ENCODE assay signal across 11 cellular contexts in the genomic region with DNA sequence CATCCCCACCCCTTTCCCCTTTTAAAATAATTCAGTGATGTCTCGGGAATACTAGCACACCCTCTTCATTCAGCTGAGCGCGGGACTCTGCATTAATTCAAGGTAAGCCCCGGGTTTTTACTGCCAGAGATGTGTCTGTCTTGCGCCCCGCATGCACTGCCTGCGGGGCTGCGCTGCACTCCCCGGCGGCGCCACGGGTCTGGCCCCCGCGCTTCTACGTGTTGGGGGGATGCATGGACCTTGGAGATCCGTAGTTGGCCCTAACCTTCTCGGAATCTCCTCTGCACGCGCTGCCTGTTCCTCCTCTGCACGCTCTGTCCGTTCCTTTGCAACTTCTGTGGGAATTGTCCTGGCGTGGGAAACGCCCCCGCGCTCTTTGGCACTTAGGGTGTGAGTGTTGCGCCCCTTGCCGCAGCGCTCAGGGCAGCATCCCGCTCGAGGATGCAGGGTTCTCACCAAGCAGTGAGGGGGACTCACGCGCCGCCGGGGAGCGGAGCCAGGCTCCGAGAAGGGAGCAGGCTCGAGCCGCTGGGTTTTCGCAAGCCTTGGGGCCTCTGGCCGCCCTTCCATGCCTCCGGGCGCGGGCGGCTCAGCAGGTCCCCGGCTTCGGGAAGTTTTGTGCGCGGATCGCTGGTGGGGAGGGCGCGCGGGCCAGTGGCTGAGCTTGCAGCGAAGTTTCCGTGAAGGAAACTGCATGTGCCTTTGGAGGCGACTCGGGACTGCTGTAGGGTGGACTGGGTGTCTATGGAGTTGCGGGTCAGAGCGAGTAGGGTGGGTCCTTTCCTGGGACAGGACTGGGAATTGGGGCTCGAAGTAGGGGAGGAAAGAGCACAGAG.
DNase-seq lines count a peak whose midpoint lies in the region; ATAC-seq lines count a peak whose summit lies in the region.
"Had no signal": no experiment of that assay in that cellular context is flagged by ENCODE, and none has a peak within 500 bp of the region (broad histone marks: within the 10 kb centered on the region; RNA-seq: fewer than 3 reads in every experiment).

No MANE protein-coding gene starts in this region.

- DNase-seq in D341Med (ENCODE audit: low spot score) (peak; percentile 84), adipocyte (ENCODE audit: low read depth) (peak; percentile 41), pons (ENCODE audit: low spot score) (no peak), activated gamma-delta T cell (lab: John Stamatoyannopoulos, UW) (no peak), KBM-7 (no peak)
- DNase-seq: brain microvascular endothelial cell, GF-D8 had no signal

- peak overlapping the region; percentile 70 for H3K4me3 ChIP-seq in HUES48 (ENCODE audit: low read depth, low read length)
- peak overlapping the region; percentile 60 for H3K4me3 ChIP-seq in adipocyte (ENCODE audit: low read length)
- peak overlapping the region; percentile 11 for H3K4me3 ChIP-seq in mesodermal cell (ENCODE audit: extremely low read depth, insufficient read depth, low read length, poor library complexity, severe bottlenecking)

- WGBS in mesodermal cell (ENCODE audit: insufficient coverage in 2 of 2), 2 experiments = 1 to 2% methylated on average over 54 to 59 of the region's 59 CpGs

- H3K4me1 ChIP-seq in HUES48 (ENCODE audit: control insufficient read depth, insufficient read depth, low read length) (peaks cover 5% of the 10 kb centered on the region; the same call in 1 of the 2 replicates), adipocyte (ENCODE audit: control insufficient read depth, insufficient read depth, low read length) (peaks cover 17% of the 10 kb centered on the region), mesodermal cell (ENCODE audit: control insufficient read depth, insufficient read depth, low read length, poor library complexity, severe bottlenecking) (peaks cover 8% of the 10 kb centered on the region)

- H3K27me3 ChIP-seq in HUES48 (ENCODE audit: control insufficient read depth, insufficient read depth, low read length) (peaks cover 77% of the 10 kb centered on the region), adipocyte (replicated peaks; ENCODE audit: control insufficient read depth, insufficient read depth, low read length) (peaks cover 59% of the 10 kb centered on the region)

- H3K36me3 ChIP-seq in HUES48 (ENCODE audit: control insufficient read depth, insufficient read depth, low read length) (no peaks in the 10 kb centered on the region), adipocyte (ENCODE audit: control insufficient read depth, insufficient read depth, low read length, severe bottlenecking) (no peaks in the 10 kb centered on the region), mesodermal cell (ENCODE audit: control insufficient read depth, insufficient read depth, low read length) (no peaks in the 10 kb centered on the region)
- H3K36me3 ChIP-seq: brain microvascular endothelial cell had no signal

- H3K27ac ChIP-seq in HUES48 (ENCODE audit: low read depth, low read length) (no peak overlapping the region), mesodermal cell (ENCODE audit: low read depth, low read length, severe bottlenecking) (no peak overlapping the region)
- H3K27ac ChIP-seq: brain microvascular endothelial cell, VCaP had no signal

- in situ Hi-C loops in KBM-7 (cut with MboI; ENCODE audit: low pct_unique_long_range_greater_than_20kb, low sequenced_read_pairs) = no loop called here

- H3K9me3 ChIP-seq in HUES48 (ENCODE audit: control insufficient read depth, insufficient read depth, low read length) (no peaks in the 10 kb centered on the region), adipocyte (ENCODE audit: control insufficient read depth, low read length) (no peaks in the 10 kb centered on the region), mesodermal cell (ENCODE audit: control insufficient read depth, low read length) (no peaks in the 10 kb centered on the region)

- H3K9ac ChIP-seq in HUES48 (ENCODE audit: low read depth, low read length) = no peak overlapping the region
- no peak overlapping the region for H3K9ac ChIP-seq in adipocyte (ENCODE audit: low read length)

- ATAC-seq in GM19324 (IDR thresholded peaks at IDR 0.05; ENCODE audit: low FRiP score, unreplicated experiment) = no peak

Comparison
In these comparisons a context has a peak if more than half of its experiments do, and no peak if none do; other contexts are left out.
1. DNase-seq: peak in D341Med (single experiment) and adipocyte (single experiment); none in pons (single experiment), activated gamma-delta T cell (single experiment) and KBM-7 (single experiment).
2. H3K4me3 ChIP-seq: peak in every context shown above with its lines; median percentile 70 in HUES48; 60 in adipocyte; 11 in mesodermal cell.